ENCODE assay signal across 16 cellular contexts in the genomic region with DNA sequence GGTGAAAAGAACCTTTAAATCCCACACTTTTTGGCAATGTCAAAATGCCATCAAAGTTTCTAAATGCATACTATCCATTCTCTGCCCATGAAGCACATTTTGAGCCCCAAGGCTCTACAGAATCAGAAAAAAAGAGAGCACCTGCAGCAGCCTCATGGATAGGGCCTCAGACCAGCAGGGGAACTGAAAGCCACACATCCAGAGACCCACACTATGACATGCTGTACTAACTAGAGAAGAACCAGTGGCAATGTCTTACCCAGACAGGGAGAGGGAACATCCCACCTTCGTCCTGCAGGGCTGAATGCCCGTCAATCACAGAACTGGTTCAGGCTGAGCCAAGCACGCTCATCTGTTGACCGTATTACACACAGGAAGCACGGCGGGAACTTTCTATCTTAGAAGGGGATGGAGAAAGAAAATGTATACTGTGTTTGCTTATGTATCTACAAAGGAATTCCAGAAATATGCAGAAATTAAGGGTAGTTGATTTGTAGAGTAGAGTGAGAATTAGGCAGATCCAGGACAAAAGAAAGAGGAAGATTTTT.
DNase-seq lines count a peak whose midpoint lies in the region; ATAC-seq, FAIRE-seq and TF ChIP-seq lines count a peak whose summit lies in the region.
"Had no signal": no experiment of that assay in that cellular context is flagged by ENCODE, and none has a peak within 500 bp of the region (broad histone marks: within the 10 kb centered on the region; RNA-seq: fewer than 3 reads in every experiment).

No MANE protein-coding gene starts in this region.

- no peaks in the 10 kb centered on the region for H3K9me3 Mint-ChIP-seq in stimulated activated memory B cell treated with anti-CD40 and anti-IgM and Interleukin-4, amounts not matched to agents 10 μg/mL and 1 μg/mL and 100 μg/mL, for 72 hours
- H3K9me3 Mint-ChIP-seq: T-cell had no signal

- FAIRE-seq in HTR-8/SVneo (lab: Jason Lieb, UNC), result peak; percentile 44
- FAIRE-seq in bronchial epithelial cell (lab: Jason Lieb, UNC), result no peak
- FAIRE-seq: H1 had no signal

- no peak for TF ChIP-seq CTCF in bronchial epithelial cell (IDR thresholded peaks at IDR 0.05; ENCODE audit: insufficient read depth, low read length, severe bottlenecking)

- ATAC-seq in GM18867 (IDR thresholded peaks at IDR 0.05; ENCODE audit: unreplicated experiment) (peak; percentile 67), GM18907 (IDR thresholded peaks at IDR 0.05; ENCODE audit: unreplicated experiment) (no peak), GM21723 (IDR thresholded peaks at IDR 0.05; ENCODE audit: unreplicated experiment) (no peak)
- ATAC-seq in stimulated activated memory B cell treated with anti-CD40 and anti-IgM and Interleukin-4, amounts not matched to agents 10 μg/mL and 1 μg/mL and 100 μg/mL, for 72 hours, result peak; percentile 43
- ATAC-seq: T-cell had no signal

- no peak overlapping the region for H3K27ac Mint-ChIP-seq in stimulated activated memory B cell treated with anti-CD40 and anti-IgM and Interleukin-4, amounts not matched to agents 10 μg/mL and 1 μg/mL and 100 μg/mL, for 72 hours
- H3K27ac Mint-ChIP-seq: T-cell had no signal

- H3K36me3 ChIP-seq in bronchial epithelial cell (ENCODE audit: control insufficient read depth, insufficient read depth, low read length), result no peaks in the 10 kb centered on the region

- H3K36me3 Mint-ChIP-seq in stimulated activated memory B cell treated with anti-CD40 and anti-IgM and Interleukin-4, amounts not matched to agents 10 μg/mL and 1 μg/mL and 100 μg/mL, for 72 hours, result no peaks in the 10 kb centered on the region
- H3K36me3 Mint-ChIP-seq: CD4-positive, CD25-positive, alpha-beta regulatory T cell; T-cell had no signal

- no peak for DNase-seq in HTR-8/SVneo (ENCODE audit: insufficient read length, low spot score)
- peak; percentile 25 for DNase-seq in bronchial epithelial cell (ENCODE audit: low read depth)
- DNase-seq in stimulated activated naive CD4-positive, alpha-beta T cell treated with Interleukin-2 at 50 U/mL for 16 hours (lab: John Stamatoyannopoulos, UW), result no peak
- DNase-seq: CD4-positive, CD25-positive, alpha-beta regulatory T cell; KG1; NCI-H1105; NCI-H187; NCI-H226; NCI-H526 treated with DMSO at 0.1 percent for 48 hours; NK-92 treated with Interleukin-12 subunit alpha and Interleukin-12 subunit beta, amount 100 ng/mL, for 24 hours; T-cell had no signal

- no peak overlapping the region for H3K4me3 Mint-ChIP-seq in stimulated activated memory B cell treated with anti-CD40 and anti-IgM and Interleukin-4, amounts not matched to agents 10 μg/mL and 1 μg/mL and 100 μg/mL, for 72 hours
- H3K4me3 Mint-ChIP-seq: CD4-positive, CD25-positive, alpha-beta regulatory T cell; T-cell had no signal

- H3K27me3 Mint-ChIP-seq in stimulated activated memory B cell treated with anti-CD40 and anti-IgM and Interleukin-4, amounts not matched to agents 10 μg/mL and 1 μg/mL and 100 μg/mL, for 72 hours, result peaks cover 17% of the 10 kb centered on the region
- H3K27me3 Mint-ChIP-seq: CD4-positive, CD25-positive, alpha-beta regulatory T cell had no signal

- H3K27me3 ChIP-seq in bronchial epithelial cell (ENCODE audit: control insufficient read depth, insufficient read depth, low read length), result no peaks in the 10 kb centered on the region

- no peaks in the 10 kb centered on the region for H3K4me1 Mint-ChIP-seq in stimulated activated memory B cell treated with anti-CD40 and anti-IgM and Interleukin-4, amounts not matched to agents 10 μg/mL and 1 μg/mL and 100 μg/mL, for 72 hours
- H3K4me1 Mint-ChIP-seq: T-cell had no signal

- H3K4me3 ChIP-seq in bronchial epithelial cell (ENCODE audit: low read depth, low read length), result no peak overlapping the region

Comparison
In these comparisons a context has a peak if more than half of its experiments do, and no peak if none do; other contexts are left out.
1. ATAC-seq: peak in GM18867 (single experiment) and stimulated activated memory B cell treated with anti-CD40 and anti-IgM and Interleukin-4, amounts not matched to agents 10 μg/mL and 1 μg/mL and 100 μg/mL, for 72 hours (single experiment); none in GM18907 (single experiment) and GM21723 (single experiment).